ENCODE assay signal across 11 cellular contexts in genomic region chr14:61601923-61602732, GRCh38.
A peak's percentile ranks its signal among the peaks of the same experiment; 100 is the strongest.
DNase-seq lines count a peak whose midpoint lies in the region; ATAC-seq and TF ChIP-seq lines count a peak whose summit lies in the region.
"Had no signal": no experiment of that assay in that cellular context is flagged by ENCODE, and none has a peak within 500 bp of the region (broad histone marks: within the 10 kb centered on the region; RNA-seq: fewer than 3 reads in every experiment).

No MANE protein-coding gene starts in this region.

- H3K27me3 Mint-ChIP-seq in natural killer cell treated with Interleukin-12 subunit alpha and Interleukin-12 subunit beta and Interleukin-15 and Interleukin-18, amount 100 ng/mL, for 72 hours = no peaks in the 10 kb centered on the region

- peaks cover 13% of the 10 kb centered on the region for H3K36me3 Mint-ChIP-seq in natural killer cell treated with Interleukin-12 subunit alpha and Interleukin-12 subunit beta and Interleukin-15 and Interleukin-18, amount 100 ng/mL, for 72 hours

- peaks cover 6% of the 10 kb centered on the region for H3K9me3 Mint-ChIP-seq in natural killer cell treated with Interleukin-12 subunit alpha and Interleukin-12 subunit beta and Interleukin-15 and Interleukin-18, amount 100 ng/mL, for 72 hours

- DNase-seq in CD1c-positive myeloid dendritic cell (ENCODE audit: extremely low spot score) (peak; percentile 42), NCI-H2227 (lab: John Stamatoyannopoulos, UW; ENCODE audit: unreplicated experiment) (peak; percentile 58), astrocyte of the spinal cord (ENCODE audit: low read depth, low spot score) (peak; percentile 23), Peyer's patch (no peak), cerebellum (ENCODE audit: low spot score) (no peak), 8988T (no peak)
- DNase-seq in natural killer cell treated with Interleukin-12 subunit alpha and Interleukin-12 subunit beta and Interleukin-15 and Interleukin-18, amount 100 ng/mL, for 72 hours (ENCODE audit: low spot score) = no peak
- DNase-seq: activated CD8-positive, alpha-beta memory T cell treated with anti-CD3 and anti-CD28 coated beads, Interleukin-2, amount 50 U/mL, for 48 hours had no signal

- TF ChIP-seq CTCF in astrocyte of the spinal cord (IDR thresholded peaks at IDR 0.05; ENCODE audit: low read depth, low read length) (no peak), Peyer's patch (IDR thresholded peaks at IDR 0.05) (no peak)

- peaks cover 65 to 74% of the 10 kb centered on the region in 2 donors for H3K4me1 Mint-ChIP-seq in natural killer cell treated with Interleukin-12 subunit alpha and Interleukin-12 subunit beta and Interleukin-15 and Interleukin-18, amount 100 ng/mL, for 72 hours (ENCODE audit: low read depth in 2 of 2)

- peak overlapping the region in 2 of 4 donors; percentile 5 to 10 for H3K27ac ChIP-seq in Peyer's patch
- H3K27ac ChIP-seq: C4-2B had no signal

- H3K4me3 ChIP-seq in astrocyte of the spinal cord (ENCODE audit: low read depth, low read length) (no peak overlapping the region), Peyer's patch (peak overlapping the region in 1 of 4 donors; percentile 2)
- H3K4me3 ChIP-seq: HAP-1 had no signal

- H3K4me1 ChIP-seq in Peyer's patch = peaks cover 0 to 8% (median 0%) of the 10 kb centered on the region in 4 donors

- in situ Hi-C loops in astrocyte of the spinal cord (cut with HindIII; ENCODE audit: low sequenced_read_pairs) = no loop called here

- peak overlapping the region; percentile 32 for H3K4me3 Mint-ChIP-seq in natural killer cell treated with Interleukin-12 subunit alpha and Interleukin-12 subunit beta and Interleukin-15 and Interleukin-18, amount 100 ng/mL, for 72 hours

- no peaks in the 10 kb centered on the region for H3K27me3 ChIP-seq in Peyer's patch

- no peak for ATAC-seq in natural killer cell treated with Interleukin-12 subunit alpha and Interleukin-12 subunit beta and Interleukin-15 and Interleukin-18, amount 100 ng/mL, for 72 hours
- ATAC-seq in HG02678 (IDR thresholded peaks at IDR 0.05; ENCODE audit: unreplicated experiment) = no peak

- no peaks in the 10 kb centered on the region for H3K36me3 ChIP-seq in Peyer's patch
- H3K36me3 ChIP-seq: HAP-1 had no signal

- no peaks in the 10 kb centered on the region for H3K9me3 ChIP-seq in Peyer's patch
- H3K9me3 ChIP-seq: HAP-1 had no signal

- peak overlapping the region; percentile 38 to 75 for H3K27ac Mint-ChIP-seq in natural killer cell treated with Interleukin-12 subunit alpha and Interleukin-12 subunit beta and Interleukin-15 and Interleukin-18, amount 100 ng/mL, for 72 hours

- TF ChIP-seq POLR2A in Peyer's patch (IDR thresholded peaks at IDR 0.05) = no peak

Comparison
In these comparisons a context has a peak if more than half of its experiments do, and no peak if none do; other contexts are left out.
1. DNase-seq: peak in CD1c-positive myeloid dendritic cell (single experiment), NCI-H2227 (single experiment) and astrocyte of the spinal cord (single experiment); none in natural killer cell treated with Interleukin-12 subunit alpha and Interleukin-12 subunit beta and Interleukin-15 and Interleukin-18, amount 100 ng/mL, for 72 hours (single experiment), Peyer's patch (0 of 3), cerebellum (single experiment) and 8988T (single experiment).